Comparison of ENCODE assay signal across 9 cellular contexts in genomic region chr6:11115808-11116536, GRCh38. TPM values are rescaled to one million over a fixed set of nuclear protein-coding genes. Genes with fewer than 3 reads are reported as not detected.
DNase-seq lines count a peak whose midpoint lies in the region; ATAC-seq and TF ChIP-seq lines count a peak whose summit lies in the region.
"Not testable (repeated sequence)": the region's sequence is repeated elsewhere in the genome, so short reads cannot be mapped to it uniquely, and the experiment has no call there.
"Had no signal": no experiment of that assay in that cellular context is flagged by ENCODE, and none has a peak within 500 bp of the region (broad histone marks: within the 10 kb centered on the region; RNA-seq: fewer than 3 reads in every experiment).

No MANE protein-coding gene starts in this region.

- H3K9ac ChIP-seq in mesenchymal stem cell (ENCODE audit: low read length): not testable (repeated sequence)

- H3K18ac ChIP-seq in mesenchymal stem cell (ENCODE audit: low read depth in 1 of 2, low read length in 2 of 2): not testable (repeated sequence)

- TF ChIP-seq CTCF in HFFc6 (IDR thresholded peaks at IDR 0.05); RWPE2 (IDR thresholded peaks at IDR 0.05; ENCODE audit: poor library complexity, severe bottlenecking): not testable (repeated sequence)

- not testable (repeated sequence) for H2AK5ac ChIP-seq in mesenchymal stem cell (ENCODE audit: low read length, severe bottlenecking)

- not testable (repeated sequence) for H3K14ac ChIP-seq in mesenchymal stem cell (ENCODE audit: low read length in 2 of 2)

- H2AFZ ChIP-seq in mesenchymal stem cell (ENCODE audit: low read depth, low read length): not testable (repeated sequence)

- not testable (repeated sequence) for H3K36me3 ChIP-seq in RWPE2 (ENCODE audit: low read depth); mesenchymal stem cell (ENCODE audit: control insufficient read depth in 1 of 2, insufficient read depth in 2 of 2, low read depth in 1 of 2, low read length in 2 of 2)

- not testable (repeated sequence) for H2BK120ac ChIP-seq in mesenchymal stem cell (ENCODE audit: low read depth, low read length)

- H3K4ac ChIP-seq in mesenchymal stem cell (ENCODE audit: low read depth in 1 of 2, low read length in 2 of 2): not testable (repeated sequence)

- not testable (repeated sequence) for H2BK12ac ChIP-seq in mesenchymal stem cell (ENCODE audit: low read length in 2 of 2)

- ATAC-seq in RWPE2 (ENCODE audit: low read depth): peak; percentile 98
- peak; percentile 90 for ATAC-seq in activated naive CD8-positive, alpha-beta T cell treated with anti-CD3 and anti-CD28 coated beads, Interleukin-2, amount 50 U/mL, for 24 hours

- H2BK15ac ChIP-seq in mesenchymal stem cell (ENCODE audit: low read depth, poor library complexity, severe bottlenecking): not testable (repeated sequence)

- not testable (repeated sequence) for H2BK5ac ChIP-seq in mesenchymal stem cell (ENCODE audit: low read depth, low read length, poor library complexity, severe bottlenecking)

- not testable (repeated sequence) for H3K4me2 ChIP-seq in mesenchymal stem cell (ENCODE audit: low read length, poor library complexity, severe bottlenecking)

- peak overlapping the region; percentile 10 for H3K27ac ChIP-seq in RWPE2 (ENCODE audit: poor library complexity, severe bottlenecking)
- H3K27ac ChIP-seq in mesenchymal stem cell (ENCODE audit: low read length, poor library complexity, severe bottlenecking): not testable (repeated sequence)

- DNase-seq in ELR (ENCODE audit: low read depth) (peak; percentile 64), HFFc6 (peak; percentile 45), KBM-7 (peak; percentile 43), fibroblast of gingiva (ENCODE audit: low read depth) (peak; percentile 43), mesenchymal stem cell (peak; percentile 63)
- DNase-seq in RWPE2 (ENCODE audit: low spot score); activated naive CD8-positive, alpha-beta T cell treated with anti-CD3 and anti-CD28 coated beads, Interleukin-2, amount 50 U/mL, for 24 hours: not testable (repeated sequence)

- peaks cover 26% of the 10 kb centered on the region for H3K4me1 Mint-ChIP-seq in HFFc6 (ENCODE audit: low read depth)
- H3K4me1 Mint-ChIP-seq in activated naive CD8-positive, alpha-beta T cell treated with anti-CD3 and anti-CD28 coated beads, Interleukin-2, amount 50 U/mL, for 24 hours: peaks cover 36% of the 10 kb centered on the region

- peaks cover 20% of the 10 kb centered on the region for H3K4me1 ChIP-seq in RWPE2 (ENCODE audit: insufficient read depth, poor library complexity, severe bottlenecking)
- not testable (repeated sequence) for H3K4me1 ChIP-seq in mesenchymal stem cell (ENCODE audit: control insufficient read depth, insufficient read depth, low read depth, low read length)

- in situ Hi-C loops in KBM-7 (cut with MboI; ENCODE audit: low pct_unique_long_range_greater_than_20kb, low sequenced_read_pairs): not testable (repeated sequence)

- not testable (repeated sequence) for H3K4me3 ChIP-seq in RWPE2 (ENCODE audit: severe bottlenecking); mesenchymal stem cell (ENCODE audit: insufficient read depth in 1 of 2, low read depth in 1 of 2, low read length in 2 of 2)

- not testable (repeated sequence) for H4K8ac ChIP-seq in mesenchymal stem cell (ENCODE audit: low read length)

- H3K9me3 ChIP-seq in RWPE2 (ENCODE audit: severe bottlenecking); mesenchymal stem cell (ENCODE audit: control insufficient read depth, low read length): not testable (repeated sequence)

- H3K4me3 Mint-ChIP-seq in HFFc6; activated naive CD8-positive, alpha-beta T cell treated with anti-CD3 and anti-CD28 coated beads, Interleukin-2, amount 50 U/mL, for 24 hours: not testable (repeated sequence)

- H4K91ac ChIP-seq in mesenchymal stem cell (ENCODE audit: low read length): not testable (repeated sequence)

- H3K36me3 Mint-ChIP-seq in HFFc6 (ENCODE audit: low read depth); activated naive CD8-positive, alpha-beta T cell treated with anti-CD3 and anti-CD28 coated beads, Interleukin-2, amount 50 U/mL, for 24 hours (ENCODE audit: low read depth): not testable (repeated sequence)

- WGBS in mesenchymal stem cell: 96% methylated on average over 11 of the region's 11 CpGs

- H3K9me3 Mint-ChIP-seq in HFFc6; activated naive CD8-positive, alpha-beta T cell treated with anti-CD3 and anti-CD28 coated beads, Interleukin-2, amount 50 U/mL, for 24 hours: not testable (repeated sequence)

- peaks cover 13% of the 10 kb centered on the region for H3K79me1 ChIP-seq in mesenchymal stem cell (replicated peaks; ENCODE audit: low read length, poor library complexity, severe bottlenecking)

- peak overlapping the region; percentile 45; the same call in 1 of the 2 replicates for H3K27ac Mint-ChIP-seq in HFFc6
- H3K27ac Mint-ChIP-seq in activated naive CD8-positive, alpha-beta T cell treated with anti-CD3 and anti-CD28 coated beads, Interleukin-2, amount 50 U/mL, for 24 hours: not testable (repeated sequence)

- not testable (repeated sequence) for H3K27me3 Mint-ChIP-seq in HFFc6 (ENCODE audit: insufficient read depth); activated naive CD8-positive, alpha-beta T cell treated with anti-CD3 and anti-CD28 coated beads, Interleukin-2, amount 50 U/mL, for 24 hours

- H3K27me3 ChIP-seq in RWPE2 (ENCODE audit: insufficient read depth, poor library complexity, severe bottlenecking); mesenchymal stem cell (ENCODE audit: control insufficient read depth in 1 of 2, insufficient read depth in 1 of 2, low read length in 2 of 2): not testable (repeated sequence)

- H3K23ac ChIP-seq in mesenchymal stem cell (ENCODE audit: low read length in 2 of 2): not testable (repeated sequence)

RNA-seq across cellular contexts. Expression of gene ERVFRD-1, which starts 4.4 kb away (rescaled TPM):
- not detected for total RNA-seq in HFFc6 (2021; fragmentation: NEBNext Ultra II Directional; extraction: Animal tissue kit (Norgen Biotek cat#: 25700))
- 0.03 TPM for polyA plus RNA-seq in mesenchymal stem cell (2013, experiment 1 of 2)
- 0.01 TPM for polyA plus RNA-seq in mesenchymal stem cell (2013, experiment 2 of 2)
- total RNA-seq: activated naive CD8-positive, alpha-beta T cell treated with anti-CD3 and anti-CD28 coated beads, Interleukin-2, amount 10 ng/mL, durations not matched to agents 7 days and 5 days; CD4-positive, alpha-beta T cell had no signal

RNA-seq across cellular contexts. Expression of gene SMIM13, which starts 22.3 kb away (rescaled TPM):
- 10 to 100 TPM; 11.9 to 16.5 (median 13.3) TPM for total RNA-seq in HFFc6 (2021; fragmentation: NEBNext Ultra II Directional; extraction: Animal tissue kit (Norgen Biotek cat#: 25700))
- polyA plus RNA-seq in mesenchymal stem cell (2013, experiment 1 of 2): 12.3 TPM
- 13.6 TPM for polyA plus RNA-seq in mesenchymal stem cell (2013, experiment 2 of 2)
